Comparison of ENCODE assay signal across 21 cellular contexts in genomic region chr6:44737349-44737748, GRCh38.
A peak's percentile ranks its signal among the peaks of the same experiment; 100 is the strongest.
DNase-seq lines count a peak whose midpoint lies in the region; ATAC-seq, FAIRE-seq and TF ChIP-seq lines count a peak whose summit lies in the region.
"Had no signal": no experiment of that assay in that cellular context is flagged by ENCODE, and none has a peak within 500 bp of the region (broad histone marks: within the 10 kb centered on the region; RNA-seq: fewer than 3 reads in every experiment).

No MANE protein-coding gene starts in this region.

- H3K27ac Mint-ChIP-seq in stimulated activated memory B cell treated with anti-CD40 and anti-IgM and Interleukin-4, amounts not matched to agents 10 μg/mL and 1 μg/mL and 100 μg/mL, for 72 hours = peak overlapping the region; percentile 16
- H3K27ac Mint-ChIP-seq: B cell, HFFc6, IgD-negative memory B cell had no signal

- no peak for TF ChIP-seq EP300 in esophagus muscularis mucosa (IDR thresholded peaks at IDR 0.05)

- H3K4me1 Mint-ChIP-seq in stimulated activated memory B cell treated with anti-CD40 and anti-IgM and Interleukin-4, amounts not matched to agents 10 μg/mL and 1 μg/mL and 100 μg/mL, for 72 hours = peaks cover 27% of the 10 kb centered on the region

- TF ChIP-seq CTCF in OCI-LY3 (IDR thresholded peaks at IDR 0.05; ENCODE audit: low read depth, low read length) = no peak
- no peak for TF ChIP-seq CTCF in esophagus muscularis mucosa (IDR thresholded peaks at IDR 0.05)
- no peak for TF ChIP-seq CTCF in D721Med (IDR thresholded peaks at IDR 0.05; ENCODE audit: insufficient read depth, missing control alignments)

- intact Hi-C loops in esophagus muscularis mucosa (cut with DNase I) = no loop called here

- H3K27me3 Mint-ChIP-seq in stimulated activated memory B cell treated with anti-CD40 and anti-IgM and Interleukin-4, amounts not matched to agents 10 μg/mL and 1 μg/mL and 100 μg/mL, for 72 hours = peaks cover 18% of the 10 kb centered on the region
- H3K27me3 Mint-ChIP-seq: B cell had no signal

- peak overlapping the region; percentile 67 for H3K4me2 ChIP-seq in OCI-LY3 (ENCODE audit: low read length)

- H3K79me2 ChIP-seq in OCI-LY3 (ENCODE audit: low read length) = no peaks in the 10 kb centered on the region

- H3K4me1 ChIP-seq in OCI-LY3 (ENCODE audit: low read length) (peaks cover 78% of the 10 kb centered on the region), esophagus muscularis mucosa (peaks cover 0 to 10% (median 9%) of the 10 kb centered on the region in 4 donors)

- DNase-seq in esophagus muscularis mucosa (ENCODE audit: extremely low spot score) (peak; percentile 84), D721Med (ENCODE audit: insufficient read length, low spot score) (no peak)
- no peak for DNase-seq in activated naive CD4-positive, alpha-beta T cell treated with anti-CD3 and anti-CD28 coated beads, Interleukin-2, amount 50 U/mL, for 16 hours
- DNase-seq: DMS79, H7, HFFc6, MV-4-11, NCI-H1105 treated with DMSO at 0.1 percent for 48 hours, NCI-H1694 treated with DMSO at 0.1 percent for 48 hours, NCI-H2081 treated with DMSO at 0.1 percent for 48 hours, NCI-H2171 treated with DMSO at 0.1 percent for 48 hours, NCI-H524 treated with DMSO at 0.1 percent for 48 hours, PC-3, Right ventricle myocardium superior had no signal

- no peaks in the 10 kb centered on the region for H3K9me3 Mint-ChIP-seq in stimulated activated memory B cell treated with anti-CD40 and anti-IgM and Interleukin-4, amounts not matched to agents 10 μg/mL and 1 μg/mL and 100 μg/mL, for 72 hours
- H3K9me3 Mint-ChIP-seq: HFFc6, IgD-negative memory B cell had no signal

- TF ChIP-seq POLR2A in esophagus muscularis mucosa (IDR thresholded peaks at IDR 0.05; ENCODE audit: low read depth) = no peak

- H2AFZ ChIP-seq in OCI-LY3 (ENCODE audit: low read depth, low read length) = peak overlapping the region; percentile 48

- H3K27me3 ChIP-seq in OCI-LY3 (ENCODE audit: low read depth, low read length) = no peaks in the 10 kb centered on the region
- no peaks in the 10 kb centered on the region for H3K27me3 ChIP-seq in esophagus muscularis mucosa

- no peak overlapping the region for H3K4me3 Mint-ChIP-seq in stimulated activated memory B cell treated with anti-CD40 and anti-IgM and Interleukin-4, amounts not matched to agents 10 μg/mL and 1 μg/mL and 100 μg/mL, for 72 hours
- H3K4me3 Mint-ChIP-seq: B cell, HFFc6, IgD-negative memory B cell had no signal

- 96% methylated on average over 9 of the region's 9 CpGs for WGBS in esophagus muscularis mucosa

- H3K4me3 ChIP-seq in OCI-LY3 (ENCODE audit: low read length) = peak overlapping the region; percentile 31; the same call in 1 of the 2 replicates
- H3K4me3 ChIP-seq in esophagus muscularis mucosa = no peak overlapping the region

- peak overlapping the region; percentile 86 for H3K9ac ChIP-seq in OCI-LY3 (ENCODE audit: low read length)

- no peaks in the 10 kb centered on the region for H4K20me1 ChIP-seq in OCI-LY3 (ENCODE audit: insufficient read depth, low read length)

- no peaks in the 10 kb centered on the region for H3K9me3 ChIP-seq in OCI-LY3 (ENCODE audit: insufficient read depth, low read length)
- no peaks in the 10 kb centered on the region for H3K9me3 ChIP-seq in esophagus muscularis mucosa

- H3K36me3 Mint-ChIP-seq in stimulated activated memory B cell treated with anti-CD40 and anti-IgM and Interleukin-4, amounts not matched to agents 10 μg/mL and 1 μg/mL and 100 μg/mL, for 72 hours = no peaks in the 10 kb centered on the region
- H3K36me3 Mint-ChIP-seq: IgD-negative memory B cell had no signal

- no peak for FAIRE-seq in D721Med (lab: Jason Lieb, UNC)
- FAIRE-seq: A204.1 had no signal

- H3K36me3 ChIP-seq in OCI-LY3 (replicated peaks; ENCODE audit: low read depth, low read length) (no peaks in the 10 kb centered on the region), esophagus muscularis mucosa (no peaks in the 10 kb centered on the region)

- H3K27ac ChIP-seq in OCI-LY3 (ENCODE audit: low read length) (peak overlapping the region; percentile 97), esophagus muscularis mucosa (replicated peaks in 1 of 4) (no peak overlapping the region)

- peak; percentile 8 for ATAC-seq in GM21529 (IDR thresholded peaks at IDR 0.05; ENCODE audit: unreplicated experiment)
- no peak for ATAC-seq in stimulated activated memory B cell treated with anti-CD40 and anti-IgM and Interleukin-4, amounts not matched to agents 10 μg/mL and 1 μg/mL and 100 μg/mL, for 72 hours
- ATAC-seq in HG03432 (IDR thresholded peaks at IDR 0.05; ENCODE audit: unreplicated experiment) = no peak
- ATAC-seq: PC-3 had no signal
